In genomic region chr2:101883860-101884259, GRCh38 we compare ENCODE assay signal across 7 cellular contexts.
A peak's percentile ranks its signal among the peaks of the same experiment; 100 is the strongest.
DNase-seq lines count a peak whose midpoint lies in the region; ATAC-seq, FAIRE-seq and TF ChIP-seq lines count a peak whose summit lies in the region.

No MANE protein-coding gene starts in this region.

- no peak overlapping the region for H3K9ac ChIP-seq in OCI-LY1 (ENCODE audit: low read length)
- H3K9ac ChIP-seq in kidney (ENCODE audit: low read length in 2 of 2) = no peak overlapping the region

- H4K20me1 ChIP-seq in OCI-LY1 (ENCODE audit: insufficient read depth, low read length) = no peaks in the 10 kb centered on the region

- no peak overlapping the region for H3K4me3 ChIP-seq in OCI-LY1 (ENCODE audit: low read depth, low read length, poor library complexity, severe bottlenecking)
- H3K4me3 ChIP-seq in astrocyte of the spinal cord (ENCODE audit: low read depth, low read length) = no peak overlapping the region
- no peak overlapping the region for H3K4me3 ChIP-seq in kidney (ENCODE audit: low read length in 2 of 2)

- DNase-seq in GDM1 (lab: John Stamatoyannopoulos, UW) (peak; percentile 37), astrocyte of the spinal cord (ENCODE audit: low read depth, low spot score) (peak; percentile 54), kidney (no peak), amygdala (lab: John Stamatoyannopoulos, UW) (no peak)
- DNase-seq in stimulated activated naive CD4-positive, alpha-beta T cell treated with Interleukin-2 at 50 U/mL for 16 hours (lab: John Stamatoyannopoulos, UW) = peak; percentile 16

- H3K36me3 ChIP-seq in OCI-LY1 (ENCODE audit: insufficient read depth, low read length) = peaks cover 39% of the 10 kb centered on the region; the same call in 1 of the 2 replicates
- H3K36me3 ChIP-seq in kidney (ENCODE audit: control insufficient read depth in 1 of 2, insufficient read depth in 2 of 2, low read length in 2 of 2) = peaks cover 5 to 6% of the 10 kb centered on the region in 2 donors

- no peaks in the 10 kb centered on the region for H3F3A ChIP-seq in OCI-LY1 (ENCODE audit: insufficient read depth, low read length)

- peak; percentile 68 for TF ChIP-seq CTCF in OCI-LY1 (IDR thresholded peaks at IDR 0.05; ENCODE audit: low read length)
- peak; percentile 56 for TF ChIP-seq CTCF in astrocyte of the spinal cord (IDR thresholded peaks at IDR 0.05; ENCODE audit: low read depth, low read length)
- TF ChIP-seq CTCF in kidney (IDR thresholded peaks at IDR 0.05; ENCODE audit: borderline replicate concordance, extremely low read depth, insufficient read depth) = peak; percentile 36

- H3K27me3 ChIP-seq in OCI-LY1 (ENCODE audit: insufficient read depth, low read length) = no peaks in the 10 kb centered on the region

- peak; percentile 39 for FAIRE-seq in kidney (lab: Jason Lieb, UNC)

- intact Hi-C loops in kidney (cut with DNase I) = no loop called here

- in situ Hi-C loops in astrocyte of the spinal cord (cut with HindIII; ENCODE audit: low sequenced_read_pairs) = no loop called here

- no peaks in the 10 kb centered on the region for H3K9me2 ChIP-seq in OCI-LY1 (ENCODE audit: low read depth, low read length)

- H3K4me2 ChIP-seq in OCI-LY1 (ENCODE audit: low read length) = no peak overlapping the region

- no peaks in the 10 kb centered on the region for H3K4me1 ChIP-seq in OCI-LY1 (ENCODE audit: insufficient read depth, low read length, severe bottlenecking)
- no peaks in the 10 kb centered on the region for H3K4me1 ChIP-seq in kidney (ENCODE audit: control insufficient read depth in 1 of 2, insufficient read depth in 1 of 2, low read depth in 1 of 2, low read length in 2 of 2)

- no peak overlapping the region for H3K27ac ChIP-seq in OCI-LY1 (ENCODE audit: low read depth, low read length, poor library complexity, severe bottlenecking)
- no peak overlapping the region for H3K27ac ChIP-seq in kidney (ENCODE audit: low read depth in 2 of 2, low read length in 2 of 2)

- peak; percentile 58 for ATAC-seq in HG02623 (IDR thresholded peaks at IDR 0.05; ENCODE audit: unreplicated experiment)

- no peak overlapping the region for H2AFZ ChIP-seq in OCI-LY1 (ENCODE audit: low read length)

- no peaks in the 10 kb centered on the region for H3K79me2 ChIP-seq in OCI-LY1 (ENCODE audit: insufficient read depth, low read length)

- no peaks in the 10 kb centered on the region for H3K9me3 ChIP-seq in OCI-LY1 (ENCODE audit: low read length)
- H3K9me3 ChIP-seq in kidney (ENCODE audit: control insufficient read depth in 1 of 2, low read length in 2 of 2) = no peaks in the 10 kb centered on the region

Comparison
In these comparisons a context has a peak if more than half of its experiments do, and no peak if none do; other contexts are left out.
1. DNase-seq: peak in GDM1 (single experiment), astrocyte of the spinal cord (single experiment) and stimulated activated naive CD4-positive, alpha-beta T cell treated with Interleukin-2 at 50 U/mL for 16 hours (single experiment); none in kidney (single experiment) and amygdala (0 of 56).
2. Peak in every context shown above with its lines, with median percentiles within 50 percentile points of each other: CTCF ChIP-seq.